8 cellular contexts compared by ENCODE assay signal in genomic region chr20:45946149-45946970, GRCh38. TPM values are rescaled to one million over a fixed set of nuclear protein-coding genes. Genes with fewer than 3 reads are reported as not detected.
DNase-seq lines count a peak whose midpoint lies in the region; ATAC-seq and TF ChIP-seq lines count a peak whose summit lies in the region.

No MANE protein-coding gene starts in this region.

- 74 to 86% (median 81%) methylated on average over 14 to 20 of the region's 20 CpGs for WGBS in heart left ventricle, 4 donors

- no peak overlapping the region for H3K4me3 Mint-ChIP-seq in activated CD8-positive, alpha-beta T cell treated with anti-CD3 and anti-CD28 coated beads for 36 hours

- TF ChIP-seq CTCF in activated CD8-positive, alpha-beta T cell treated with anti-CD3 and anti-CD28 coated beads for 36 hours (IDR thresholded peaks at IDR 0.05): no peak
- no peak for TF ChIP-seq CTCF in heart left ventricle (IDR thresholded peaks at IDR 0.05)

- peak overlapping the region in 6 of 12 donors; percentile 1 to 81 (median 27) for H3K27ac ChIP-seq in heart left ventricle

- POLR2A ChIA-PET in activated CD8-positive, alpha-beta T cell treated with anti-CD3 and anti-CD28 coated beads for 36 hours (lab: Charles Lee): interaction anchor here (0.9 to 12.9 kb wide), 7 partner anchors 9 to 56 kb away, joined by 3 to 119 read pairs (median 3); partner anchors contain the start of genes PCIF1 and ZNF335

- H3K4me3 ChIP-seq in heart left ventricle: no peak overlapping the region

- H3K4me1 Mint-ChIP-seq in activated CD8-positive, alpha-beta T cell treated with anti-CD3 and anti-CD28 coated beads for 36 hours (ENCODE audit: low read depth): peaks cover 13% of the 10 kb centered on the region

- peaks cover 2 to 100% (median 98%) of the 10 kb centered on the region in 9 donors for H3K36me3 ChIP-seq in heart left ventricle

- no peaks in the 10 kb centered on the region for H3K27me3 Mint-ChIP-seq in activated CD8-positive, alpha-beta T cell treated with anti-CD3 and anti-CD28 coated beads for 36 hours

- ATAC-seq in activated CD8-positive, alpha-beta T cell treated with anti-CD3 and anti-CD28 coated beads for 36 hours: peak; percentile 52
- ATAC-seq in heart left ventricle (peak in 3 of 4 donors; percentile 41 to 56 (median 49)), HG02678 (IDR thresholded peaks at IDR 0.05; ENCODE audit: unreplicated experiment) (no peak)

- peaks cover 37% of the 10 kb centered on the region for H3K36me3 Mint-ChIP-seq in activated CD8-positive, alpha-beta T cell treated with anti-CD3 and anti-CD28 coated beads for 36 hours (ENCODE audit: low read depth)

- no peaks in the 10 kb centered on the region for H3K9me3 Mint-ChIP-seq in activated CD8-positive, alpha-beta T cell treated with anti-CD3 and anti-CD28 coated beads for 36 hours

- CTCF ChIA-PET in activated CD8-positive, alpha-beta T cell treated with anti-CD3 and anti-CD28 coated beads for 36 hours (lab: Charles Lee): interaction anchor here (1.1 to 6.6 kb wide), 3 partner anchors 12 to 147 kb away, joined by 3 to 40 read pairs (median 4); no protein-coding TSS in a partner anchor

- no peaks in the 10 kb centered on the region for H3K27me3 ChIP-seq in heart left ventricle

- DNase-seq in HuH-7 (ENCODE audit: low spot score) (peak; percentile 37), heart left ventricle (peak in 3 of 5 donors; percentile 50 to 66 (median 62)), NCI-H2107 treated with DMSO at 0.1 percent for 48 hours (lab: John Stamatoyannopoulos, UW; ENCODE audit: unreplicated experiment) (no peak), middle frontal gyrus (ENCODE audit: extremely low spot score, low spot score) (no peak), NCI-H446 treated with DMSO at 0.1 percent for 48 hours (lab: John Stamatoyannopoulos, UW) (no peak)
- DNase-seq in activated CD8-positive, alpha-beta T cell treated with anti-CD3 and anti-CD28 coated beads for 36 hours: peak; percentile 60
- DNase-seq in stimulated activated CD8-positive, alpha-beta memory T cell treated with anti-CD3 and anti-CD28 coated beads, Interleukin-7, amount 100 ng/mL, for 4 hours (ENCODE audit: low read depth in 2 of 2): peak; percentile 63 to 65

- H3K9me3 ChIP-seq in heart left ventricle: no peaks in the 10 kb centered on the region

- peaks cover 0 to 39% (median 0%) of the 10 kb centered on the region in 12 donors for H3K4me1 ChIP-seq in heart left ventricle

- intact Hi-C loops in activated CD8-positive, alpha-beta T cell treated with anti-CD3 and anti-CD28 coated beads for 36 hours (cut with micrococcal nuclease): no loop called here
- intact Hi-C loops in heart left ventricle (cut with DNase I): no loop called here

- H3K27ac Mint-ChIP-seq in activated CD8-positive, alpha-beta T cell treated with anti-CD3 and anti-CD28 coated beads for 36 hours: peak overlapping the region; percentile 65

- TF ChIP-seq POLR2A in heart left ventricle (IDR thresholded peaks at IDR 0.05): no peak

RNA-seq across cellular contexts. Expression of gene PCIF1, which starts 11.9 kb away (rescaled TPM):
- total RNA-seq in activated CD8-positive, alpha-beta T cell treated with anti-CD3 and anti-CD28 coated beads for 36 hours: 10 to 100 TPM; 27.8 to 29.5 TPM
- total RNA-seq in heart left ventricle: 10 to 100 TPM; 22.2 to 40.2 (median 28.2) TPM
- polyA plus RNA-seq in heart left ventricle: 10 to 100 TPM; 17.5 to 31.1 TPM

RNA-seq across cellular contexts. Expression of gene ZNF335, which starts 25.6 kb away (rescaled TPM):
- 10 to 100 TPM; 27.0 to 28.8 TPM for total RNA-seq in activated CD8-positive, alpha-beta T cell treated with anti-CD3 and anti-CD28 coated beads for 36 hours
- total RNA-seq in heart left ventricle: 10 to 100 TPM in 3 of 9 donors, 1 to 10 TPM in 6; 5.6 to 14.9 (median 8.5) TPM
- polyA plus RNA-seq in heart left ventricle: 1 to 10 TPM; 7.0 TPM

RNA-seq across cellular contexts. Expression of gene PLTP, which starts 34.4 kb away (rescaled TPM):
- 1 to 10 TPM; 7.4 to 8.6 TPM for total RNA-seq in activated CD8-positive, alpha-beta T cell treated with anti-CD3 and anti-CD28 coated beads for 36 hours
- 100 to 1,000 TPM in 3 of 9 donors, 10 to 100 TPM in 6; 19.8 to 367 (median 81.1) TPM for total RNA-seq in heart left ventricle
- polyA plus RNA-seq in heart left ventricle: 10 to 100 TPM; 21.5 to 33.2 TPM

RNA-seq across cellular contexts. Expression of gene CTSA, which starts 55.2 kb away (rescaled TPM):
- total RNA-seq in activated CD8-positive, alpha-beta T cell treated with anti-CD3 and anti-CD28 coated beads for 36 hours: 10 to 100 TPM; 34.5 to 40.2 TPM
- total RNA-seq in heart left ventricle: 100 to 1,000 TPM in 7 of 9 donors, 10 to 100 TPM in 2; 62.5 to 214 (median 129) TPM
- 10 to 100 TPM; 77.7 to 92.5 TPM for polyA plus RNA-seq in heart left ventricle

RNA-seq across cellular contexts. Expression of gene NEURL2, which starts 55.4 kb away (rescaled TPM):
- total RNA-seq in activated CD8-positive, alpha-beta T cell treated with anti-CD3 and anti-CD28 coated beads for 36 hours: 1 to 10 TPM; 2.4 to 2.9 TPM
- total RNA-seq in heart left ventricle: 10 to 100 TPM in 5 of 9 donors, 1 to 10 TPM in 4; 3.5 to 14.8 (median 10.8) TPM
- polyA plus RNA-seq in heart left ventricle: 1 to 10 TPM; 3.0 to 8.4 TPM

Comparison
In these comparisons a context has a peak if more than half of its experiments do, and no peak if none do; other contexts are left out.
1. DNase-seq: peak in HuH-7 (single experiment), activated CD8-positive, alpha-beta T cell treated with anti-CD3 and anti-CD28 coated beads for 36 hours (single experiment), heart left ventricle (3 of 5) and stimulated activated CD8-positive, alpha-beta memory T cell treated with anti-CD3 and anti-CD28 coated beads, Interleukin-7, amount 100 ng/mL, for 4 hours (2 of 2); none in NCI-H2107 treated with DMSO at 0.1 percent for 48 hours (single experiment), middle frontal gyrus (single experiment) and NCI-H446 treated with DMSO at 0.1 percent for 48 hours (single experiment).